In the genomic region with DNA sequence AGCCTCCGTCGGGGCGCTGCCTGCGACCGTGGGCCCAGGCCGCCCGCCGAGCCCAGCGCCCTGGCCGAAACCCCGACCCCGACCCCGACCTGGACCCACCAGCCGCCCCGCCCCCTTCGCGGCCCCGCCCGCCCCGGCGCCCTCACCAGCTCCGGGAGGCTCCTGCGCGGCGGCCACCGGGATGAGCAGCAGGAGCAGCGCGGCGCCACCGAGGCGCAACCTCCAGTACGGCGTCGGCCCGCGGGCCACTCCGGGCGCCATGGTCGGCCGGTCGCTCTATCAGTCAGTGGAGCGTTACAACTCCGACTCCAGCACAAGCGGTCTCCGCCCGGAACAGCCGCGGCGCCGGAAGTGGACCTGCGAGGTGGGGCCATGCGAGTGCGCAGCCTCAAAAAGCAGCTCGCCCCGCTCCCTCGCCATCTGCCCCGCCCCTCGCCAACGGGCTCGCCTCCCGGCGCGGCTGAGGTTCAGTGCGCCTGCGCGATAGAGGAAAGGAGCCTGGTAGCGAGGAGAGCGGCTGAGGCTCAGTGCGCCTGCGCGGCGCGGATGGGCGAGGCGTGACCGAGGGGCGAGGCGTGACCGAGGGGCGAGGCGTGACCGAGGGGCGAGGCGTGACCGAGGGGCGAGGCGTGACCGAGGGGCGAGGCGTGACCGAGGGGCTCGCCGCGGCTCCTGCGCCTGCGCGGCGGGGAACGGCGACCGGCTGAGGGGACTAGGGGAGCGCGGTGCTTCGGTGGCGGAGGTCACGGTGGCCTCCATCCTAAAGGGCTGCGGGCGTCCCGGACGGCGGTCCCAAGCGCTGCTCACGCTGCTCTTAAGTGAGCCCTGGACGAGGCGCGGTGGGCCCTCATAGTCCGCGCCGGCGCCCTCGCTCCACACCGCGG, we compare ENCODE assay signal across 8 cellular contexts. TPM values are rescaled to one million over a fixed set of nuclear protein-coding genes. Genes with fewer than 3 reads are reported as not detected.
DNase-seq lines count a peak whose midpoint lies in the region; ATAC-seq, FAIRE-seq and TF ChIP-seq lines count a peak whose summit lies in the region.

PTTG1IP (minus strand) TSS at position 335 of the 884 bp plus-strand sequence; CDS start at position 261, 74 bp downstream.

- peak within 1 kb of the TSS; percentile 82 for H3K4me3 Mint-ChIP-seq in WTC11

- CTCF ChIA-PET in WTC11 (lab: Charles Lee): interaction anchor here (0.6 to 2.6 kb wide), 17 partner anchors 21 to 505 kb away, joined by 3 to 17 read pairs (median 3); partner anchors contain the start of gene UBE2G2

- peak within 1 kb of the TSS; percentile 68; the same call in 1 of the 2 replicates for H3K27ac Mint-ChIP-seq in WTC11

- in situ Hi-C loops in GM18951 (cut with MboI; ENCODE audit: low sequenced_read_pairs, unreplicated experiment): no loop called here

- WGBS in small intestine, 3 donors: 0 to 1% (median 0%) methylated on average over 85 to 123 of the region's 123 CpGs

- no peaks in the 10 kb centered on the region for H3K36me3 Mint-ChIP-seq in WTC11

- peaks cover 25% of the 10 kb centered on the region for H3K27me3 Mint-ChIP-seq in WTC11 (ENCODE audit: low read depth)

- ATAC-seq in HG03175 (IDR thresholded peaks at IDR 0.05; ENCODE audit: unreplicated experiment): peak; percentile 70
- ATAC-seq in WTC11: peak; percentile 81

- H3K4me1 ChIP-seq in small intestine (ENCODE audit: control insufficient read depth in 2 of 2, insufficient read depth in 1 of 2, low read depth in 1 of 2, low read length in 1 of 2): peaks cover 6 to 16% of the 10 kb centered on the region in 2 donors

- H3K36me3 ChIP-seq in bronchial epithelial cell (ENCODE audit: control insufficient read depth, insufficient read depth, low read length): no peaks in the 10 kb centered on the region
- no peaks in the 10 kb centered on the region for H3K36me3 ChIP-seq in small intestine (ENCODE audit: control insufficient read depth in 2 of 2, insufficient read depth in 2 of 2, low read length in 2 of 2)

- H3K9me3 Mint-ChIP-seq in WTC11: peaks cover 3% of the 10 kb centered on the region; the same call in 1 of the 2 replicates

- FAIRE-seq in bronchial epithelial cell (lab: Jason Lieb, UNC) (no peak), small intestine (lab: Jason Lieb, UNC) (no peak)

- H3K27me3 ChIP-seq in bronchial epithelial cell (ENCODE audit: control insufficient read depth, insufficient read depth, low read length) (no peaks in the 10 kb centered on the region), small intestine (ENCODE audit: control insufficient read depth in 2 of 2, insufficient read depth in 2 of 2, low read length in 2 of 2) (no peaks in the 10 kb centered on the region)

- POLR2A ChIA-PET in WTC11 (lab: Charles Lee): interaction anchor here (0.6 to 1.8 kb wide), 7 partner anchors 10 to 243 kb away, joined by 3 to 5 read pairs (median 4); partner anchors contain the start of genes SUMO3 and UBE2G2

- TF ChIP-seq CTCF in WTC11 (IDR thresholded peaks at IDR 0.05) (no peak), bronchial epithelial cell (IDR thresholded peaks at IDR 0.05; ENCODE audit: insufficient read depth, low read length, severe bottlenecking) (no peak)

- H3K27ac ChIP-seq in small intestine (ENCODE audit: low read depth in 1 of 2, low read length in 1 of 2): peak within 1 kb of the TSS; percentile 90 to 96

- H3K4me1 Mint-ChIP-seq in WTC11: peaks cover 47% of the 10 kb centered on the region

- H3K4me3 ChIP-seq in bronchial epithelial cell (ENCODE audit: low read depth, low read length) (peak within 1 kb of the TSS; percentile 72), small intestine (ENCODE audit: low read depth in 1 of 2, low read length in 2 of 2) (peak within 1 kb of the TSS; percentile 87 to 94)

- TF ChIP-seq POLR2A in GM18951 (IDR thresholded peaks at IDR 0.05; ENCODE audit: extremely low read depth, insufficient read depth, insufficient read length): peak; percentile 80

- peak; percentile 100 for DNase-seq in AG08396 (ENCODE audit: low spot score)
- peak; percentile 90 for DNase-seq in NCI-H226
- DNase-seq in WTC11 (ENCODE audit: low spot score): peak; percentile 99
- DNase-seq in bronchial epithelial cell (ENCODE audit: low read depth): peak; percentile 85
- peak; percentile 100 for DNase-seq in iPS-NIHi11 (ENCODE audit: low spot score)
- peak; percentile 99 for DNase-seq in small intestine

- H3K9me3 ChIP-seq in small intestine (ENCODE audit: control insufficient read depth, low read depth): no peaks in the 10 kb centered on the region

TF ChIP-seq in WTC11, 78 proteins besides CTCF, POLR2A, EP300 and RAD21 (continues in another document):
- 0 out of 2 replicates have a peak, but pooled peaks have one; percentile 28 for TF ChIP-seq ZNF121 (CRISPR knock-in tag; IDR thresholded peaks at IDR 0.05)
- TF ChIP-seq ESRRA (CRISPR knock-in tag; IDR thresholded peaks at IDR 0.05; ENCODE audit: borderline replicate concordance): no peak
- peak; percentile 40; the same call in 1 of the 2 replicates for TF ChIP-seq MYBL2 (CRISPR knock-in tag; IDR thresholded peaks at IDR 0.05)
- TF ChIP-seq ATF2 (CRISPR knock-in tag; IDR thresholded peaks at IDR 0.05; ENCODE audit: borderline replicate concordance, low read depth): no peak
- no peak for TF ChIP-seq ZMAT4 (CRISPR knock-in tag; IDR thresholded peaks at IDR 0.05)
- no peak for TF ChIP-seq NR3C1 (CRISPR knock-in tag; conservative IDR thresholded peaks at IDR 0.05; ENCODE audit: low read depth)
- TF ChIP-seq, protein P1, sequence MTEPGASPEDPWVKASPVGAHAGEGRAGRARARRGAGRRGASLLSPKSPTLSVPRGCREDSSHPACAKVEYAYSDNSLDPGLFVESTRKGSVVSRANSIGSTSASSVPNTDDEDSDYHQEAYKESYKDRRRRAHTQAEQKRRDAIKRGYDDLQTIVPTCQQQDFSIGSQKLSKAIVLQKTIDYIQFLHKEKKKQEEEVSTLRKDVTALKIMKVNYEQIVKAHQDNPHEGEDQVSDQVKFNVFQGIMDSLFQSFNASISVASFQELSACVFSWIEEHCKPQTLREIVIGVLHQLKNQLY (CRISPR knock-in tag; IDR thresholded peaks at IDR 0.05): peak; percentile 79; the same call in 1 of the 2 replicates
- TF ChIP-seq, protein P2, sequence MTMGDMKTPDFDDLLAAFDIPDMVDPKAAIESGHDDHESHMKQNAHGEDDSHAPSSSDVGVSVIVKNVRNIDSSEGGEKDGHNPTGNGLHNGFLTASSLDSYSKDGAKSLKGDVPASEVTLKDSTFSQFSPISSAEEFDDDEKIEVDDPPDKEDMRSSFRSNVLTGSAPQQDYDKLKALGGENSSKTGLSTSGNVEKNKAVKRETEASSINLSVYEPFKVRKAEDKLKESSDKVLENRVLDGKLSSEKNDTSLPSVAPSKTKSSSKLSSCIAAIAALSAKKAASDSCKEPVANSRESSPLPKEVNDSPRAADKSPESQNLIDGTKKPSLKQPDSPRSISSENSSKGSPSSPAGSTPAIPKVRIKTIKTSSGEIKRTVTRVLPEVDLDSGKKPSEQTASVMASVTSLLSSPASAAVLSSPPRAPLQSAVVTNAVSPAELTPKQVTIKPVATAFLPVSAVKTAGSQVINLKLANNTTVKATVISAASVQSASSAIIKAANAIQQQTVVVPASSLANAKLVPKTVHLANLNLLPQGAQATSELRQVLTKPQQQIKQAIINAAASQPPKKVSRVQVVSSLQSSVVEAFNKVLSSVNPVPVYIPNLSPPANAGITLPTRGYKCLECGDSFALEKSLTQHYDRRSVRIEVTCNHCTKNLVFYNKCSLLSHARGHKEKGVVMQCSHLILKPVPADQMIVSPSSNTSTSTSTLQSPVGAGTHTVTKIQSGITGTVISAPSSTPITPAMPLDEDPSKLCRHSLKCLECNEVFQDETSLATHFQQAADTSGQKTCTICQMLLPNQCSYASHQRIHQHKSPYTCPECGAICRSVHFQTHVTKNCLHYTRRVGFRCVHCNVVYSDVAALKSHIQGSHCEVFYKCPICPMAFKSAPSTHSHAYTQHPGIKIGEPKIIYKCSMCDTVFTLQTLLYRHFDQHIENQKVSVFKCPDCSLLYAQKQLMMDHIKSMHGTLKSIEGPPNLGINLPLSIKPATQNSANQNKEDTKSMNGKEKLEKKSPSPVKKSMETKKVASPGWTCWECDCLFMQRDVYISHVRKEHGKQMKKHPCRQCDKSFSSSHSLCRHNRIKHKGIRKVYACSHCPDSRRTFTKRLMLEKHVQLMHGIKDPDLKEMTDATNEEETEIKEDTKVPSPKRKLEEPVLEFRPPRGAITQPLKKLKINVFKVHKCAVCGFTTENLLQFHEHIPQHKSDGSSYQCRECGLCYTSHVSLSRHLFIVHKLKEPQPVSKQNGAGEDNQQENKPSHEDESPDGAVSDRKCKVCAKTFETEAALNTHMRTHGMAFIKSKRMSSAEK (CRISPR knock-in tag; IDR thresholded peaks at IDR 0.05; ENCODE audit: borderline replicate concordance): no peak
- TF ChIP-seq, protein P3, sequence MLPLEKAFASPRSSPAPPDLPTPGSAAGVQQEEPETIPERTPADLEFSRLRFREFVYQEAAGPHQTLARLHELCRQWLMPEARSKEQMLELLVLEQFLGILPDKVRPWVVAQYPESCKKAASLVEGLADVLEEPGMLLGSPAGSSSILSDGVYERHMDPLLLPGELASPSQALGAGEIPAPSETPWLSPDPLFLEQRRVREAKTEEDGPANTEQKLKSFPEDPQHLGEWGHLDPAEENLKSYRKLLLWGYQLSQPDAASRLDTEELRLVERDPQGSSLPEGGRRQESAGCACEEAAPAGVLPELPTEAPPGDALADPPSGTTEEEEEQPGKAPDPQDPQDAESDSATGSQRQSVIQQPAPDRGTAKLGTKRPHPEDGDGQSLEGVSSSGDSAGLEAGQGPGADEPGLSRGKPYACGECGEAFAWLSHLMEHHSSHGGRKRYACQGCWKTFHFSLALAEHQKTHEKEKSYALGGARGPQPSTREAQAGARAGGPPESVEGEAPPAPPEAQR (CRISPR knock-in tag; IDR thresholded peaks at IDR 0.05): no peak
- TF ChIP-seq GABPB1 (CRISPR knock-in tag; IDR thresholded peaks at IDR 0.05): no peak; the same call in 1 of the 2 replicates

RNA-seq across cellular contexts. Expression of gene PTTG1IP, which starts in this region (rescaled TPM):
- total RNA-seq in WTC11 (2021) (96.0 to 117 TPM (median 112 TPM) in 3 replicates), bronchial epithelial cell (107 and 124 TPM in 2 replicates)
- polyA plus RNA-seq in small intestine: 100 to 1,000 TPM; 116 to 128 (median 128) TPM

Comparison
In these comparisons a context has a peak if more than half of its experiments do, and no peak if none do; other contexts are left out.
1. Peak in every context shown above with its lines: DNase-seq, ATAC-seq, H3K4me3 ChIP-seq and H3K27ac ChIP-seq.